ENCODE assay signal across 9 cellular contexts in genomic region chr11:57649826-57650738, GRCh38. TPM values are rescaled to one million over a fixed set of nuclear protein-coding genes. Genes with fewer than 3 reads are reported as not detected.
A peak's percentile ranks its signal among the peaks of the same experiment; 100 is the strongest.
DNase-seq lines count a peak whose midpoint lies in the region; ATAC-seq and TF ChIP-seq lines count a peak whose summit lies in the region.
"Had no signal": no experiment of that assay in that cellular context is flagged by ENCODE, and none has a peak within 500 bp of the region (broad histone marks: within the 10 kb centered on the region; RNA-seq: fewer than 3 reads in every experiment).

TSS of gene YPEL4 (minus strand) at chr11:57649912. CDS start at chr11:57647107, 2,805 bp downstream.

- no peak within 1 kb of the TSS for H2AK5ac ChIP-seq in neuronal stem cell (ENCODE audit: low read depth, low read length)

- H3K27me3 ChIP-seq in foreskin keratinocyte (peaks cover 42% of the 10 kb centered on the region), neuronal stem cell (ENCODE audit: control insufficient read depth in 3 of 3, insufficient read depth in 3 of 3, low read depth in 1 of 3, low read length in 3 of 3) (no peaks in the 10 kb centered on the region), thymus (ENCODE audit: control insufficient read depth, insufficient read depth) (peaks cover 22% of the 10 kb centered on the region)

- no peak within 1 kb of the TSS for H4K91ac ChIP-seq in neuronal stem cell (ENCODE audit: low read depth, low read length, poor library complexity)

- H4K8ac ChIP-seq in neuronal stem cell (ENCODE audit: low read depth, low read length): no peak within 1 kb of the TSS

- ATAC-seq in foreskin keratinocyte (peak; percentile 81), GM21825 (IDR thresholded peaks at IDR 0.05; ENCODE audit: unreplicated experiment) (no peak)

- H3K4me1 ChIP-seq in foreskin keratinocyte (no peaks in the 10 kb centered on the region), neuronal stem cell (ENCODE audit: control insufficient read depth in 2 of 2, insufficient read depth in 1 of 2, low read depth in 1 of 2, low read length in 2 of 2) (peaks cover 45 to 58% of the 10 kb centered on the region in 2 donors), thymus (ENCODE audit: control insufficient read depth, insufficient read depth, low read length) (peaks cover 29% of the 10 kb centered on the region)

- no peaks in the 10 kb centered on the region for H3K36me3 Mint-ChIP-seq in activated naive CD4-positive, alpha-beta T cell treated with anti-CD3 and anti-CD28 coated beads, Interleukin-2, amount 10 ng/mL, durations not matched to agents 7 days and 5 days

- no CpG with 5 or more reads among the region's 15 CpGs for WGBS in neuronal stem cell (ENCODE audit: extremely low coverage in 2 of 2, insufficient read length in 2 of 2, insufficient replicate concordance in 1 of 2), 2 donors
- WGBS in thymus: 26% methylated on average over 15 of the region's 15 CpGs

- H3K27me3 Mint-ChIP-seq in activated naive CD4-positive, alpha-beta T cell treated with anti-CD3 and anti-CD28 coated beads, Interleukin-2, amount 10 ng/mL, durations not matched to agents 7 days and 5 days: peaks cover 55% of the 10 kb centered on the region

- H2BK5ac ChIP-seq in neuronal stem cell (ENCODE audit: low read length): peak within 1 kb of the TSS; percentile 68

- no peak within 1 kb of the TSS for H2BK15ac ChIP-seq in neuronal stem cell (ENCODE audit: low read length)

- POLR2A ChIA-PET in RWPE1 (lab: Yijun Ruan, JAX; ENCODE audit: low non-redundant PET): no interaction called here

- peak within 1 kb of the TSS; percentile 89 for H3K18ac ChIP-seq in neuronal stem cell (ENCODE audit: low read length)

- no peak for TF ChIP-seq CTCF in RWPE1 (conservative IDR thresholded peaks at IDR 0.05; ENCODE audit: low read depth)
- no peak for TF ChIP-seq CTCF in foreskin keratinocyte (conservative IDR thresholded peaks at IDR 0.05)

- H3K27ac ChIP-seq in RWPE1: no peak within 1 kb of the TSS
- H3K27ac ChIP-seq in foreskin keratinocyte: no peak within 1 kb of the TSS
- H3K27ac ChIP-seq in neuronal stem cell (replicated peaks; ENCODE audit: low read length): peak within 1 kb of the TSS; percentile 86
- H3K27ac ChIP-seq in thymus (ENCODE audit: low read depth): peak within 1 kb of the TSS; percentile 22
- H3K27ac ChIP-seq: C4-2B had no signal

- H3K4me1 Mint-ChIP-seq in activated naive CD4-positive, alpha-beta T cell treated with anti-CD3 and anti-CD28 coated beads, Interleukin-2, amount 10 ng/mL, durations not matched to agents 7 days and 5 days: peaks cover 68% of the 10 kb centered on the region

- H3K36me3 ChIP-seq in neuronal stem cell (replicated peaks in 1 of 2; ENCODE audit: control insufficient read depth in 2 of 2, insufficient read depth in 2 of 2, low read length in 2 of 2) (peaks cover 0 to 18% of the 10 kb centered on the region in 2 donors), thymus (ENCODE audit: control insufficient read depth, insufficient read depth) (no peaks in the 10 kb centered on the region)

- H3K9me3 ChIP-seq in neuronal stem cell (replicated peaks in 1 of 2; ENCODE audit: control insufficient read depth in 2 of 2, insufficient read depth in 1 of 2, low read depth in 1 of 2, low read length in 2 of 2) (no peaks in the 10 kb centered on the region), thymus (ENCODE audit: control insufficient read depth) (no peaks in the 10 kb centered on the region)

- H3K79me1 ChIP-seq in neuronal stem cell (ENCODE audit: low read depth, low read length): peaks cover 2% of the 10 kb centered on the region

- H3K4ac ChIP-seq in neuronal stem cell (ENCODE audit: low read length): no peak within 1 kb of the TSS

- H2BK120ac ChIP-seq in neuronal stem cell (ENCODE audit: low read depth, low read length): no peak within 1 kb of the TSS

- H2AFZ ChIP-seq in neuronal stem cell (ENCODE audit: low read length): no peak within 1 kb of the TSS

- CTCF ChIA-PET in RWPE1 (lab: Yijun Ruan, JAX): no interaction called here
- CTCF ChIA-PET in activated naive CD4-positive, alpha-beta T cell treated with anti-CD3 and anti-CD28 coated beads, Interleukin-2, amount 10 ng/mL, durations not matched to agents 7 days and 5 days (lab: Charles Lee): interaction anchor here (1.4 kb wide), 1 partner anchor 193 kb away, joined by 4 read pairs; no protein-coding TSS in a partner anchor

- peak within 1 kb of the TSS; percentile 47 for H3K27ac Mint-ChIP-seq in activated naive CD4-positive, alpha-beta T cell treated with anti-CD3 and anti-CD28 coated beads, Interleukin-2, amount 10 ng/mL, durations not matched to agents 7 days and 5 days

- DNase-seq in NCI-H1417 (lab: John Stamatoyannopoulos, UW): peak in 2 of 3 experiments; percentile 54 to 71
- DNase-seq in NCI-H1417 treated with DMSO at 0.1 percent for 48 hours (lab: John Stamatoyannopoulos, UW): no peak
- DNase-seq in RWPE1 (ENCODE audit: low spot score): peak; percentile 85
- DNase-seq in activated naive CD4-positive, alpha-beta T cell treated with anti-CD3 and anti-CD28 coated beads, Interleukin-2, amount 10 ng/mL, durations not matched to agents 7 days and 5 days: peak; percentile 77
- DNase-seq in foreskin keratinocyte: peak in 1 of 2 donors; percentile 62
- no peak for DNase-seq in neuronal stem cell (ENCODE audit: low spot score)

- no peak within 1 kb of the TSS for H2BK12ac ChIP-seq in neuronal stem cell (ENCODE audit: low read length)

- no peaks in the 10 kb centered on the region for H3K9me3 Mint-ChIP-seq in activated naive CD4-positive, alpha-beta T cell treated with anti-CD3 and anti-CD28 coated beads, Interleukin-2, amount 10 ng/mL, durations not matched to agents 7 days and 5 days

- H3K4me3 Mint-ChIP-seq in activated naive CD4-positive, alpha-beta T cell treated with anti-CD3 and anti-CD28 coated beads, Interleukin-2, amount 10 ng/mL, durations not matched to agents 7 days and 5 days: peak within 1 kb of the TSS; percentile 69

- peak within 1 kb of the TSS; percentile 95 for H3K9ac ChIP-seq in neuronal stem cell (ENCODE audit: low read depth, low read length, poor library complexity)

- peak within 1 kb of the TSS; percentile 96 for H3K23ac ChIP-seq in neuronal stem cell (ENCODE audit: low read depth, low read length, poor library complexity)

- peak within 1 kb of the TSS; percentile 8 to 75 for H3K4me3 ChIP-seq in neuronal stem cell (ENCODE audit: low read length in 2 of 2)
- H3K4me3 ChIP-seq in thymus (ENCODE audit: low read length): peak within 1 kb of the TSS; percentile 44

- peak within 1 kb of the TSS; percentile 61 for H3K4me2 ChIP-seq in neuronal stem cell (ENCODE audit: insufficient read depth, low read length, poor library complexity, severe bottlenecking)

- no peak within 1 kb of the TSS for H3K14ac ChIP-seq in neuronal stem cell (ENCODE audit: low read length)

RNA-seq across cellular contexts. Expression of gene YPEL4, which starts in this region (rescaled TPM):
- total RNA-seq in foreskin keratinocyte: not detected in 2 replicates
- not detected in 2 replicates for polyA plus RNA-seq in foreskin keratinocyte
- polyA plus RNA-seq in neuronal stem cell (2013, experiment 1 of 2): 0.13 TPM
- 0.04 TPM for polyA plus RNA-seq in neuronal stem cell (2013, experiment 2 of 2)
- polyA plus RNA-seq in thymus: 5.9 TPM

Comparison
In these comparisons a context has a peak if more than half of its experiments do, and no peak if none do; other contexts are left out.
1. DNase-seq: peak in NCI-H1417 (2 of 3), RWPE1 (single experiment) and activated naive CD4-positive, alpha-beta T cell treated with anti-CD3 and anti-CD28 coated beads, Interleukin-2, amount 10 ng/mL, durations not matched to agents 7 days and 5 days (single experiment); none in NCI-H1417 treated with DMSO at 0.1 percent for 48 hours (single experiment) and neuronal stem cell (single experiment).
2. Peak in ATAC-seq in foreskin keratinocyte; RNA of the gene not detected or under 1 TPM.
3. H3K27ac ChIP-seq: peak in neuronal stem cell (single experiment) and thymus (single experiment); none in RWPE1 (single experiment) and foreskin keratinocyte (single experiment).